Comparison of ENCODE assay signal across 1 cellular context in genomic region chr15:72037321-72037720, GRCh38.
TF ChIP-seq lines count a peak whose summit lies in the region.

No MANE protein-coding gene starts in this region.

TF ChIP-seq in HCT116, 20 proteins besides CTCF, POLR2A, EP300 and RAD21 (continued from another document):
- TF ChIP-seq, protein P1, sequence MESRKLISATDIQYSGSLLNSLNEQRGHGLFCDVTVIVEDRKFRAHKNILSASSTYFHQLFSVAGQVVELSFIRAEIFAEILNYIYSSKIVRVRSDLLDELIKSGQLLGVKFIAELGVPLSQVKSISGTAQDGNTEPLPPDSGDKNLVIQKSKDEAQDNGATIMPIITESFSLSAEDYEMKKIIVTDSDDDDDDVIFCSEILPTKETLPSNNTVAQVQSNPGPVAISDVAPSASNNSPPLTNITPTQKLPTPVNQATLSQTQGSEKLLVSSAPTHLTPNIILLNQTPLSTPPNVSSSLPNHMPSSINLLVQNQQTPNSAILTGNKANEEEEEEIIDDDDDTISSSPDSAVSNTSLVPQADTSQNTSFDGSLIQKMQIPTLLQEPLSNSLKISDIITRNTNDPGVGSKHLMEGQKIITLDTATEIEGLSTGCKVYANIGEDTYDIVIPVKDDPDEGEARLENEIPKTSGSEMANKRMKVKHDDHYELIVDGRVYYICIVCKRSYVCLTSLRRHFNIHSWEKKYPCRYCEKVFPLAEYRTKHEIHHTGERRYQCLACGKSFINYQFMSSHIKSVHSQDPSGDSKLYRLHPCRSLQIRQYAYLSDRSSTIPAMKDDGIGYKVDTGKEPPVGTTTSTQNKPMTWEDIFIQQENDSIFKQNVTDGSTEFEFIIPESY (IDR thresholded peaks at IDR 0.05; ENCODE audit: extremely low read depth, insufficient replicate concordance, low read length) = no peak
- no peak for TF ChIP-seq ZFX (IDR thresholded peaks at IDR 0.05)
- TF ChIP-seq POLR2AphosphoS5 (IDR thresholded peaks at IDR 0.05; ENCODE audit: low read depth, low read length) = no peak
- TF ChIP-seq, protein P2, sequence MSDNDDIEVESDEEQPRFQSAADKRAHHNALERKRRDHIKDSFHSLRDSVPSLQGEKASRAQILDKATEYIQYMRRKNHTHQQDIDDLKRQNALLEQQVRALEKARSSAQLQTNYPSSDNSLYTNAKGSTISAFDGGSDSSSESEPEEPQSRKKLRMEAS (IDR thresholded peaks at IDR 0.05) = no peak
